In the genomic region with DNA sequence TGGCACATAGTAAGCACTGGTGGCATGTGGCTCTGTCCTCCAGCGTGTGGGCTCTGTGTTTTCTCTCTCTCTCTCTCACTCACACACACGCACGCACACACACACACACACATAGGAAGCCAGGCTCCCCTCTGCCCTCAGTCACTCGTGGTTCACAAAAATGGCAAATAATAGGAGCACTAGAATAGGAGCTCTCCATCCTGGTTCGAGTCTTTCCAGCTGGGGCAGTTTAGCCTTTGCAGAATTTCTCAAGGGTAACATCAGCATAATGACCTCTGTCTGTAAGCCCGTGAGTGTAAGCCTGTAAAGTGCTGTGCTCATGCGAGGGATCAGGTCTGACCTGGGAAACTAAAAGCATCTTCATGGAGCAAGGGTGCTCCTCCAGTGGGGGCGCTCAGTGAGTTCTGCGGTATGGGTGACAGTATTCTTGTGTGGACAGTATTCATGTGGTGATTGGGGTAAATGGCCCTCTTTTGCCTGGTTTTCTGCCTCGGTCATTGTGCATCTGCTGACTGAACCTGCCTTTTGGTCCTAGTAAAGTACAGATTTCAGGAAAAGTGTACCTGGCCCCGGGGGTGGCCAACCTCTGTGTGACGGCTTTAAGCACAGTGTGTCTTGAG, we compare ENCODE assay signal across 8 cellular contexts. TPM values are rescaled to one million over a fixed set of nuclear protein-coding genes. Genes with fewer than 3 reads are reported as not detected.
DNase-seq lines count a peak whose midpoint lies in the region; ATAC-seq and TF ChIP-seq lines count a peak whose summit lies in the region.

No MANE protein-coding gene starts in this region.

- H3K4me1 ChIP-seq in fibroblast of lung (ENCODE audit: control insufficient read depth, extremely low read depth, insufficient read depth, low read length): peaks cover 46% of the 10 kb centered on the region

- H3K4me1 Mint-ChIP-seq in HFFc6 (ENCODE audit: low read depth): peaks cover 73% of the 10 kb centered on the region
- H3K4me1 Mint-ChIP-seq in activated CD4-positive, alpha-beta memory T cell treated with anti-CD3 and anti-CD28 coated beads for 36 hours (ENCODE audit: low read depth): peaks cover 38% of the 10 kb centered on the region
- H3K4me1 Mint-ChIP-seq in neural crest cell: peaks cover 42% of the 10 kb centered on the region

- no peaks in the 10 kb centered on the region for H3K27me3 ChIP-seq in fibroblast of lung (ENCODE audit: control insufficient read depth, insufficient read depth, low read length)

- H3K27ac Mint-ChIP-seq in HFFc6: peak overlapping the region; percentile 69
- H3K27ac Mint-ChIP-seq in activated CD4-positive, alpha-beta memory T cell treated with anti-CD3 and anti-CD28 coated beads for 36 hours: peak overlapping the region; percentile 77
- H3K27ac Mint-ChIP-seq in neural crest cell (ENCODE audit: unreplicated experiment): no peak overlapping the region

- H2AFZ ChIP-seq in fibroblast of lung (ENCODE audit: low read length): peak overlapping the region; percentile 89

- H3K4me3 Mint-ChIP-seq in HFFc6 (peak overlapping the region; percentile 77), neural crest cell (peak overlapping the region; percentile 66)
- peak overlapping the region; percentile 94 for H3K4me3 Mint-ChIP-seq in activated CD4-positive, alpha-beta memory T cell treated with anti-CD3 and anti-CD28 coated beads for 36 hours

- no peaks in the 10 kb centered on the region for H4K20me1 ChIP-seq in fibroblast of lung (ENCODE audit: control insufficient read depth, extremely low read depth, insufficient read depth, low read length)

- POLR2A ChIA-PET in activated CD4-positive, alpha-beta memory T cell treated with anti-CD3 and anti-CD28 coated beads for 36 hours (lab: Charles Lee): interaction anchor here (0.8 to 6.9 kb wide), 6 partner anchors 8 to 219 kb away, joined by 3 to 56 read pairs (median 8); a partner anchor contains a TSS

- peaks cover 9% of the 10 kb centered on the region for H3K36me3 ChIP-seq in fibroblast of lung (ENCODE audit: control insufficient read depth, insufficient read depth, low read length)

- TF ChIP-seq CTCF in AG09309 (IDR thresholded peaks at IDR 0.05; ENCODE audit: control insufficient read depth, insufficient read depth, low read depth, low read length, missing control alignments) (peak; percentile 8), HFFc6 (IDR thresholded peaks at IDR 0.05) (no peak; the same call in 1 of the 2 replicates), fibroblast of lung (conservative IDR thresholded peaks at IDR 0.05 in 1 of 2, IDR thresholded peaks at IDR 0.05 in 1 of 2; ENCODE audit: low read depth in 1 of 2, low read length in 2 of 2) (no peak), neural crest cell (conservative IDR thresholded peaks at IDR 0.05) (no peak)

- peaks cover 12% of the 10 kb centered on the region; the same call in 1 of the 2 replicates for H3K36me3 Mint-ChIP-seq in HFFc6 (ENCODE audit: low read depth)
- peaks cover 37% of the 10 kb centered on the region for H3K36me3 Mint-ChIP-seq in activated CD4-positive, alpha-beta memory T cell treated with anti-CD3 and anti-CD28 coated beads for 36 hours
- H3K36me3 Mint-ChIP-seq in neural crest cell (ENCODE audit: low read depth): no peaks in the 10 kb centered on the region

- no peak for ATAC-seq in GM19351 (IDR thresholded peaks at IDR 0.05; ENCODE audit: unreplicated experiment)
- ATAC-seq in HG02973 (IDR thresholded peaks at IDR 0.05; ENCODE audit: unreplicated experiment): no peak

- H3K9ac ChIP-seq in fibroblast of lung (ENCODE audit: insufficient read depth, low read length): no peak overlapping the region

- H3K4me3 ChIP-seq in AG09309 (ENCODE audit: control insufficient read depth, low read depth, low read length): peak overlapping the region; percentile 70
- peak overlapping the region; percentile 59 to 85 (median 80) for H3K4me3 ChIP-seq in fibroblast of lung (replicated peaks in 1 of 4; ENCODE audit: control extremely low read depth in 1 of 4, insufficient read depth in 1 of 4, low read depth in 3 of 4, low read length in 4 of 4)

- no peak for DNase-seq in AG09309 (ENCODE audit: low read depth)
- DNase-seq in HFFc6: no peak
- DNase-seq in activated CD4-positive, alpha-beta memory T cell treated with anti-CD3 and anti-CD28 coated beads for 36 hours: peak; percentile 58
- peak in 1 of 2 donors; percentile 37 for DNase-seq in fibroblast of lung (ENCODE audit: low read depth in 2 of 2)
- DNase-seq in neural crest cell (ENCODE audit: low read depth, low spot score): no peak
- DNase-seq in NCI-H2107 treated with DMSO at 0.1 percent for 48 hours (lab: John Stamatoyannopoulos, UW; ENCODE audit: unreplicated experiment): no peak

- peaks cover 39% of the 10 kb centered on the region for H3K79me2 ChIP-seq in fibroblast of lung (ENCODE audit: control insufficient read depth, insufficient read depth, low read length)

- H3K9me3 Mint-ChIP-seq in HFFc6: no peaks in the 10 kb centered on the region
- H3K9me3 Mint-ChIP-seq in activated CD4-positive, alpha-beta memory T cell treated with anti-CD3 and anti-CD28 coated beads for 36 hours: no peaks in the 10 kb centered on the region
- no peaks in the 10 kb centered on the region for H3K9me3 Mint-ChIP-seq in neural crest cell

- H3K9me3 ChIP-seq in fibroblast of lung (ENCODE audit: control insufficient read depth, insufficient read depth, low read depth, low read length): no peaks in the 10 kb centered on the region

- CTCF ChIA-PET in activated CD4-positive, alpha-beta memory T cell treated with anti-CD3 and anti-CD28 coated beads for 36 hours (lab: Charles Lee): interaction anchor here (0.6 to 11.1 kb wide), 6 partner anchors 13 to 41 kb away, joined by 3 to 157 read pairs (median 8); a partner anchor contains a TSS

- no peaks in the 10 kb centered on the region; the same call in none of the 2 replicates for H3K27me3 Mint-ChIP-seq in HFFc6 (ENCODE audit: insufficient read depth)
- H3K27me3 Mint-ChIP-seq in activated CD4-positive, alpha-beta memory T cell treated with anti-CD3 and anti-CD28 coated beads for 36 hours: no peaks in the 10 kb centered on the region
- peaks cover 34% of the 10 kb centered on the region for H3K27me3 Mint-ChIP-seq in neural crest cell (ENCODE audit: low read depth)

- intact Hi-C loops in activated CD4-positive, alpha-beta memory T cell treated with anti-CD3 and anti-CD28 coated beads for 36 hours (cut with micrococcal nuclease): loop anchor here (2.0 to 10.0 kb wide), 3 partner anchors 19 to 1919 kb away; a partner anchor contains a TSS

- peak overlapping the region; percentile 100 for H3K4me2 ChIP-seq in fibroblast of lung (ENCODE audit: extremely low read depth, insufficient read depth, low read length)

- peak overlapping the region; percentile 58 for H3K27ac ChIP-seq in fibroblast of lung (ENCODE audit: insufficient read depth, low read length)

RNA-seq across cellular contexts. Expression of a gene that starts 0.8 kb away (rescaled TPM):
- total RNA-seq in HFFc6 (2021; fragmentation: NEBNext Ultra II Directional; extraction: Animal tissue kit (Norgen Biotek cat#: 25700)): 1 to 10 TPM; 5.6 to 7.0 (median 6.3) TPM
- 10 to 100 TPM; 39.0 to 40.8 TPM for total RNA-seq in activated CD4-positive, alpha-beta memory T cell treated with anti-CD3 and anti-CD28 coated beads for 36 hours
- total RNA-seq in fibroblast of lung (6.7 and 7.8 TPM in 2 replicates), neural crest cell (3.0 and 3.6 TPM in 2 replicates)
- 4.8 and 4.9 TPM in 2 replicates for polyA plus RNA-seq in fibroblast of lung
- 3.8 and 4.4 TPM in 2 replicates for polyA plus RNA-seq in fibroblast of lung (2012)
- 4.2 and 17.8 TPM in 2 replicates for polyA minus RNA-seq in fibroblast of lung (ENCODE audit: low replicate concordance)

RNA-seq across cellular contexts. Expression of a gene that starts 41.0 kb away (rescaled TPM):
- 10 to 100 TPM; 52.6 to 63.8 (median 56.9) TPM for total RNA-seq in HFFc6 (2021; fragmentation: NEBNext Ultra II Directional; extraction: Animal tissue kit (Norgen Biotek cat#: 25700))
- total RNA-seq in activated CD4-positive, alpha-beta memory T cell treated with anti-CD3 and anti-CD28 coated beads for 36 hours: 10 to 100 TPM; 89.6 to 89.7 TPM
- total RNA-seq in fibroblast of lung: 47.5 and 56.0 TPM in 2 replicates
- 49.4 and 76.4 TPM in 2 replicates for polyA plus RNA-seq in fibroblast of lung
- 41.8 and 54.4 TPM in 2 replicates for polyA plus RNA-seq in fibroblast of lung (2012)
- 7.5 and 8.1 TPM in 2 replicates for polyA minus RNA-seq in fibroblast of lung (ENCODE audit: low replicate concordance)
- total RNA-seq in neural crest cell: 77.3 and 83.4 TPM in 2 replicates
